ENCODE assay signal across 9 cellular contexts in genomic region chr19:1469936-1470863, GRCh38. TPM values are rescaled to one million over a fixed set of nuclear protein-coding genes. Genes with fewer than 3 reads are reported as not detected.
A peak's percentile ranks its signal among the peaks of the same experiment; 100 is the strongest.
DNase-seq lines count a peak whose midpoint lies in the region; ATAC-seq, FAIRE-seq and TF ChIP-seq lines count a peak whose summit lies in the region.
"Had no signal": no experiment of that assay in that cellular context is flagged by ENCODE, and none has a peak within 500 bp of the region (broad histone marks: within the 10 kb centered on the region; RNA-seq: fewer than 3 reads in every experiment).

No MANE protein-coding gene starts in this region.

- no peaks in the 10 kb centered on the region for H3K9me3 Mint-ChIP-seq in T-helper 1 cell treated with Interleukin-12 subunit alpha and Interleukin-12 subunit beta and Interleukin-4 antibody, amounts not matched to agents 30 μg/mL and 1 μg/mL, for 36 hours

- H3K36me3 ChIP-seq in K562 (ENCODE audit: control insufficient read depth, insufficient read depth, low read length), result peaks cover 11% of the 10 kb centered on the region; the same call in 1 of the 3 replicates
- H3K36me3 ChIP-seq: adrenal gland had no signal

- intact Hi-C loops in K562 (cut with micrococcal nuclease), result no loop called here
- intact Hi-C loops in left colon (cut with DNase I, micrococcal nuclease), result no loop called here

- WGBS in K562 (ENCODE audit: insufficient coverage, low coverage, missing lambda C conversion rate), result 46% methylated on average over 25 of the region's 90 CpGs

- DNase-seq in DMS53 (lab: John Stamatoyannopoulos, UW) (peak; percentile 43), DMS53 treated with DMSO at 0.1 percent for 48 hours (lab: John Stamatoyannopoulos, UW; ENCODE audit: unreplicated experiment) (no peak), K562 (ENCODE audit: extremely low read depth in 1 of 4, low spot score in 3 of 4) (peak; percentile 64 to 80 (median 76)), left colon (peak; percentile 21 to 71), NCI-H226 (no peak), erythroblast (lab: John Stamatoyannopoulos, UW) (no peak)
- DNase-seq in stimulated activated CD4-positive, alpha-beta T cell treated with anti-CD3 and anti-CD28 coated beads, TNF-alpha, amount 100 ng/mL, for 48 hours (ENCODE audit: low read depth in 3 of 3), result peak in 2 of 3 donors; percentile 43 to 60

- peak; percentile 11 for FAIRE-seq in K562 (lab: Jason Lieb, UNC)

- H3K9me3 ChIP-seq in K562 (replicated peaks; ENCODE audit: control insufficient read depth, insufficient read depth, low read depth, low read length), result no peaks in the 10 kb centered on the region
- H3K9me3 ChIP-seq: adrenal gland had no signal

- no peak overlapping the region; a peak in 1 of 4 replicates for H3K9ac ChIP-seq in K562 (ENCODE audit: insufficient read depth in 1 of 2, low read depth in 2 of 2, low read length in 2 of 2)

- H2AFZ ChIP-seq in K562 (ENCODE audit: low read depth, low read length), result no peak overlapping the region

- no peak overlapping the region for H3K4me2 ChIP-seq in K562 (ENCODE audit: insufficient read depth, low read length)

- H3K9me1 ChIP-seq in K562 (ENCODE audit: control insufficient read depth, insufficient read depth, low read length), result no peaks in the 10 kb centered on the region

- H3K27ac ChIP-seq in K562 (ENCODE audit: extremely low read depth, low read depth, low read length), result no peak overlapping the region

- TF ChIP-seq POLR2A in K562 (conservative IDR thresholded peaks at IDR 0.05) (no peak), erythroblast (IDR thresholded peaks at IDR 0.05; ENCODE audit: low read length) (no peak)

- H3K4me3 Mint-ChIP-seq in T-helper 1 cell treated with Interleukin-12 subunit alpha and Interleukin-12 subunit beta and Interleukin-4 antibody, amounts not matched to agents 30 μg/mL and 1 μg/mL, for 36 hours, result peak overlapping the region; percentile 67

- ATAC-seq in K562 (peak; percentile 76), left colon (peak; percentile 54)

- peaks cover 2% of the 10 kb centered on the region for H3K36me3 Mint-ChIP-seq in T-helper 1 cell treated with Interleukin-12 subunit alpha and Interleukin-12 subunit beta and Interleukin-4 antibody, amounts not matched to agents 30 μg/mL and 1 μg/mL, for 36 hours (ENCODE audit: low read depth)

- H3K4me1 Mint-ChIP-seq in T-helper 1 cell treated with Interleukin-12 subunit alpha and Interleukin-12 subunit beta and Interleukin-4 antibody, amounts not matched to agents 30 μg/mL and 1 μg/mL, for 36 hours (ENCODE audit: low read depth), result peaks cover 2% of the 10 kb centered on the region

- no TSS peak for BruUV-seq in K562 (replicated peaks; lab: Mats Ljungman, UMichigan)

- POLR2A ChIA-PET in K562 (lab: Yijun Ruan, JAX), result interaction anchor here (0.6 to 1.2 kb wide), 2 partner anchors 11 to 50 kb away, joined by 3 to 7 read pairs; no protein-coding TSS in a partner anchor

- H3K4me3 ChIP-seq in K562, result no peak overlapping the region

- H4K20me1 ChIP-seq in K562 (replicated peaks; ENCODE audit: control insufficient read depth, insufficient read depth, low read length), result peaks cover 14% of the 10 kb centered on the region

- in situ Hi-C loops in K562 (cut with MboI), result no loop called here

- no peak overlapping the region for H3K27ac Mint-ChIP-seq in T-helper 1 cell treated with Interleukin-12 subunit alpha and Interleukin-12 subunit beta and Interleukin-4 antibody, amounts not matched to agents 30 μg/mL and 1 μg/mL, for 36 hours

- peaks cover 26% of the 10 kb centered on the region for H3K79me2 ChIP-seq in K562 (ENCODE audit: control insufficient read depth, insufficient read depth, low read length)

- TF ChIP-seq RAD21 in K562 (CRISPR knock-in tag; conservative IDR thresholded peaks at IDR 0.05 in 1 of 2, IDR thresholded peaks at IDR 0.05 in 1 of 2), result no peak

- CTCF ChIA-PET in K562 (lab: Yijun Ruan, JAX; ENCODE audit: low intra/inter-chr PET ratio), result interaction anchor here (0.6 kb wide), 1 partner anchor 43 kb away, joined by 3 read pairs; no protein-coding TSS in a partner anchor

- H3K4me1 ChIP-seq in K562 (replicated peaks in 1 of 2; ENCODE audit: control insufficient read depth in 2 of 2, insufficient read depth in 2 of 2, low read length in 2 of 2), result peaks cover 6 to 85% of the 10 kb centered on the region in 2 experiments; a peak in 4 of 5 replicates

- peaks cover 8% of the 10 kb centered on the region for H3K27me3 Mint-ChIP-seq in T-helper 1 cell treated with Interleukin-12 subunit alpha and Interleukin-12 subunit beta and Interleukin-4 antibody, amounts not matched to agents 30 μg/mL and 1 μg/mL, for 36 hours (ENCODE audit: low read depth)

- no peaks in the 10 kb centered on the region for H3K27me3 ChIP-seq in K562 (ENCODE audit: control insufficient read depth in 2 of 2, insufficient read depth in 2 of 2, low read length in 2 of 2)

- TF ChIP-seq EP300 in K562 (IDR thresholded peaks at IDR 0.05; ENCODE audit: low read length), result no peak

- TF ChIP-seq CTCF in K562 (IDR thresholded peaks at IDR 0.05 in 2 of 3, conservative IDR thresholded peaks at IDR 0.05 in 1 of 3; ENCODE audit: insufficient read depth in 2 of 3, low read depth in 1 of 3, low read length in 3 of 3), result no peak

RNA-seq across cellular contexts. Expression of gene C19orf25, which starts 8.8 kb away (rescaled TPM):
- 67.3 and 231 TPM in 2 replicates for total RNA-seq in K562 (2011; cell fraction: chromatin; rRNA removed; ENCODE audit: low replicate concordance)
- total RNA-seq in K562 (2011; cell fraction: nucleolus; rRNA removed), result 138 and 165 TPM in 2 replicates
- total RNA-seq in K562 (2011; cell fraction: nucleoplasm; rRNA removed), result 70.2 and 72.2 TPM in 2 replicates
- total RNA-seq in K562 (2014; rRNA removed) (79.4 and 86.1 TPM in 2 replicates), K562 (2014; rRNA removed; fragmentation: Illumina TruSeq; extraction: Trizol) (6.5 and 9.6 TPM in 2 replicates), K562 (2015; rRNA removed; fragmentation: Illumina TruSeq; extraction: Trizol) (40.6 and 42.3 TPM in 2 replicates), K562 (2021) (68.3 and 73.1 TPM in 2 replicates), left colon (10 to 100 TPM; 34.2 to 35.7 TPM)
- polyA plus RNA-seq in K562 (2011; rRNA removed) (25.3 and 27.6 TPM in 2 replicates), K562 (2014; fragmentation: Illumina TruSeq; extraction: Trizol) (36.1 and 45.1 TPM in 2 replicates), K562 (2014; fragmentation: Nextera tagmentation; extraction: Ambion mirVana) (1 to 10 TPM in 1 of 2 experiments, under 1 TPM in 1; 0.79 to 4.5 TPM), K562 (2014; rRNA removed) (96.0 TPM in 2 replicates)
- polyA plus RNA-seq in K562 (2011; cell fraction: cytosol; rRNA removed), result 55.4 and 125 TPM in 2 replicates
- polyA plus RNA-seq in K562 (2011; cell fraction: nucleus; rRNA removed), result 35.5 and 63.8 TPM in 2 replicates
- 46.1 and 46.4 TPM in 2 replicates for polyA plus RNA-seq in K562 (2012)
- 2.2 and 6.5 TPM in 2 replicates for polyA minus RNA-seq in K562 (2011; rRNA and poly(A)+ RNA removed)
- polyA minus RNA-seq in K562 (2011; cell fraction: cytosol; rRNA and poly(A)+ RNA removed), result 21.9 and 26.5 TPM in 2 replicates
- 18.2 and 20.3 TPM in 2 replicates for polyA minus RNA-seq in K562 (2011; cell fraction: nucleus; rRNA and poly(A)+ RNA removed)

RNA-seq across cellular contexts. Expression of gene PCSK4, which starts 19.9 kb away (rescaled TPM):
- 10.1 and 40.2 TPM in 2 replicates for total RNA-seq in K562 (2011; cell fraction: chromatin; rRNA removed; ENCODE audit: low replicate concordance)
- 32.6 and 34.9 TPM in 2 replicates for total RNA-seq in K562 (2011; cell fraction: nucleolus; rRNA removed)
- total RNA-seq in K562 (2011; cell fraction: nucleoplasm; rRNA removed), result 10.8 and 20.5 TPM in 2 replicates
- total RNA-seq in K562 (2014; rRNA removed) (2.2 and 3.4 TPM in 2 replicates), K562 (2014; rRNA removed; fragmentation: Illumina TruSeq; extraction: Trizol) (0.29 TPM in 2 replicates), K562 (2015; rRNA removed; fragmentation: Illumina TruSeq; extraction: Trizol) (1.2 and 1.5 TPM in 2 replicates), K562 (2021) (5.7 and 7.0 TPM in 2 replicates), left colon (1 to 10 TPM; 3.2 to 4.6 TPM)
- polyA plus RNA-seq in K562 (2011; rRNA removed) (2.7 and 5.1 TPM in 2 replicates), K562 (2014; fragmentation: Illumina TruSeq; extraction: Trizol) (0.85 and 2.2 TPM in 2 replicates), K562 (2014; fragmentation: Nextera tagmentation; extraction: Ambion mirVana) (under 1 TPM in 1 of 2 experiments, not detected in 1; 0.01 TPM), K562 (2014; rRNA removed) (4.8 and 9.1 TPM in 2 replicates)
- 2.9 and 4.0 TPM in 2 replicates for polyA plus RNA-seq in K562 (2011; cell fraction: cytosol; rRNA removed)
- polyA plus RNA-seq in K562 (2011; cell fraction: nucleus; rRNA removed), result 56.5 and 86.1 TPM in 2 replicates
- 6.2 and 8.3 TPM in 2 replicates for polyA plus RNA-seq in K562 (2012)
- 0.35 and 0.60 TPM in 2 replicates for polyA minus RNA-seq in K562 (2011; rRNA and poly(A)+ RNA removed)
- polyA minus RNA-seq in K562 (2011; cell fraction: cytosol; rRNA and poly(A)+ RNA removed), result 1.9 and 8.5 TPM in 2 replicates
- 10.0 and 12.4 TPM in 2 replicates for polyA minus RNA-seq in K562 (2011; cell fraction: nucleus; rRNA and poly(A)+ RNA removed)

RNA-seq across cellular contexts. Expression of gene APC2, which starts 20.3 kb away (rescaled TPM):
- total RNA-seq in K562 (2011; cell fraction: chromatin; rRNA removed; ENCODE audit: low replicate concordance), result 0.56 and 1.4 TPM in 2 replicates
- 0.66 and 1.3 TPM in 2 replicates for total RNA-seq in K562 (2011; cell fraction: nucleolus; rRNA removed)
- 0.44 and 0.53 TPM in 2 replicates for total RNA-seq in K562 (2011; cell fraction: nucleoplasm; rRNA removed)
- total RNA-seq in K562 (2014; rRNA removed) (0.05 and 0.08 TPM in 2 replicates), K562 (2014; rRNA removed; fragmentation: Illumina TruSeq; extraction: Trizol) (0.04 TPM in 1 of 2 replicates, not detected in the other), K562 (2015; rRNA removed; fragmentation: Illumina TruSeq; extraction: Trizol) (0.04 TPM in 1 of 2 replicates, not detected in the other), K562 (2021) (0.27 and 0.40 TPM in 2 replicates), left colon (under 1 TPM; 0.18 to 0.56 TPM)
- polyA plus RNA-seq in K562 (2011; rRNA removed) (0.01 and 0.06 TPM in 2 replicates), K562 (2014; fragmentation: Illumina TruSeq; extraction: Trizol) (0.01 TPM in 2 replicates), K562 (2014; fragmentation: Nextera tagmentation; extraction: Ambion mirVana) (not detected), K562 (2014; rRNA removed) (0.04 and 0.09 TPM in 2 replicates)
- polyA plus RNA-seq in K562 (2011; cell fraction: cytosol; rRNA removed), result 0.03 and 0.04 TPM in 2 replicates
- 0.13 and 0.21 TPM in 2 replicates for polyA plus RNA-seq in K562 (2011; cell fraction: nucleus; rRNA removed)
- 0.43 and 0.48 TPM in 2 replicates for polyA plus RNA-seq in K562 (2012)
- 0.06 and 0.07 TPM in 2 replicates for polyA minus RNA-seq in K562 (2011; rRNA and poly(A)+ RNA removed)
- not detected in 2 replicates for polyA minus RNA-seq in K562 (2011; cell fraction: cytosol; rRNA and poly(A)+ RNA removed)
- polyA minus RNA-seq in K562 (2011; cell fraction: nucleus; rRNA and poly(A)+ RNA removed), result 0.27 and 0.33 TPM in 2 replicates

RNA-seq across cellular contexts. Expression of gene REEP6, which starts 20.8 kb away (rescaled TPM):
- 24.8 and 67.6 TPM in 2 replicates for total RNA-seq in K562 (2011; cell fraction: chromatin; rRNA removed; ENCODE audit: low replicate concordance)
- 113 and 120 TPM in 2 replicates for total RNA-seq in K562 (2011; cell fraction: nucleolus; rRNA removed)
- 64.9 and 67.3 TPM in 2 replicates for total RNA-seq in K562 (2011; cell fraction: nucleoplasm; rRNA removed)
- 22.1 and 31.4 TPM in 2 replicates for total RNA-seq in K562 (2014; rRNA removed)
- 5.7 and 7.8 TPM in 2 replicates for total RNA-seq in K562 (2014; rRNA removed; fragmentation: Illumina TruSeq; extraction: Trizol)
- total RNA-seq in K562 (2015; rRNA removed; fragmentation: Illumina TruSeq; extraction: Trizol), result 12.2 and 14.5 TPM in 2 replicates
- total RNA-seq in K562 (2021), result 64.2 and 66.3 TPM in 2 replicates
- polyA plus RNA-seq in K562 (2011; rRNA removed), result 18.4 and 36.3 TPM in 2 replicates
- polyA plus RNA-seq in K562 (2011; cell fraction: cytosol; rRNA removed), result 26.8 and 94.4 TPM in 2 replicates
- 24.1 and 41.5 TPM in 2 replicates for polyA plus RNA-seq in K562 (2011; cell fraction: nucleus; rRNA removed)
- polyA plus RNA-seq in K562 (2012), result 43.3 and 57.4 TPM in 2 replicates
- polyA plus RNA-seq in K562 (2014; fragmentation: Illumina TruSeq; extraction: Trizol), result 12.7 and 36.9 TPM in 2 replicates
- polyA plus RNA-seq in K562 (2014; fragmentation: Nextera tagmentation; extraction: Ambion mirVana), result 1 to 10 TPM; 1.2 to 1.9 TPM
- polyA plus RNA-seq in K562 (2014; rRNA removed), result 31.8 and 34.1 TPM in 2 replicates
- 11.2 and 16.1 TPM in 2 replicates for polyA minus RNA-seq in K562 (2011; rRNA and poly(A)+ RNA removed)
- polyA minus RNA-seq in K562 (2011; cell fraction: cytosol; rRNA and poly(A)+ RNA removed), result 42.9 and 55.0 TPM in 2 replicates
- polyA minus RNA-seq in K562 (2011; cell fraction: nucleus; rRNA and poly(A)+ RNA removed), result 9.6 and 11.7 TPM in 2 replicates
- 1 to 10 TPM; 3.5 to 4.1 TPM for total RNA-seq in left colon

RNA-seq across cellular contexts. Expression of gene RPS15, which starts 32.0 kb away (rescaled TPM):
- 72.0 and 238 TPM in 2 replicates for total RNA-seq in K562 (2011; cell fraction: chromatin; rRNA removed; ENCODE audit: low replicate concordance)
- 545 and 547 TPM in 2 replicates for total RNA-seq in K562 (2011; cell fraction: nucleolus; rRNA removed)
- 383 and 585 TPM in 2 replicates for total RNA-seq in K562 (2011; cell fraction: nucleoplasm; rRNA removed)
- total RNA-seq in K562 (2014; rRNA removed) (2,649 and 2,867 TPM in 2 replicates), K562 (2014; rRNA removed; fragmentation: Illumina TruSeq; extraction: Trizol) (407 and 630 TPM in 2 replicates), K562 (2015; rRNA removed; fragmentation: Illumina TruSeq; extraction: Trizol) (1,267 and 1,272 TPM in 2 replicates), K562 (2021) (2,126 and 2,254 TPM in 2 replicates), left colon (100 to 1,000 TPM; 908 to 922 TPM)
- polyA plus RNA-seq in K562 (2011; rRNA removed) (957 and 1,566 TPM in 2 replicates), K562 (2014; fragmentation: Illumina TruSeq; extraction: Trizol) (912 and 1,907 TPM in 2 replicates), K562 (2014; fragmentation: Nextera tagmentation; extraction: Ambion mirVana) (100 to 1,000 TPM; 605 to 818 TPM), K562 (2014; rRNA removed) (2,791 and 3,285 TPM in 2 replicates)
- polyA plus RNA-seq in K562 (2011; cell fraction: cytosol; rRNA removed), result 3,186 and 4,296 TPM in 2 replicates
- polyA plus RNA-seq in K562 (2011; cell fraction: nucleus; rRNA removed), result 907 and 973 TPM in 2 replicates
- polyA plus RNA-seq in K562 (2012), result 2,701 and 2,899 TPM in 2 replicates
- 202 and 239 TPM in 2 replicates for polyA minus RNA-seq in K562 (2011; rRNA and poly(A)+ RNA removed)
- polyA minus RNA-seq in K562 (2011; cell fraction: cytosol; rRNA and poly(A)+ RNA removed), result 1,242 and 1,610 TPM in 2 replicates
- polyA minus RNA-seq in K562 (2011; cell fraction: nucleus; rRNA and poly(A)+ RNA removed), result 152 and 304 TPM in 2 replicates

Comparison
In these comparisons a context has a peak if more than half of its experiments do, and no peak if none do; other contexts are left out.
1. DNase-seq: peak in DMS53 (single experiment), K562 (4 of 4), left colon (2 of 2) and stimulated activated CD4-positive, alpha-beta T cell treated with anti-CD3 and anti-CD28 coated beads, TNF-alpha, amount 100 ng/mL, for 48 hours (2 of 3); none in DMS53 treated with DMSO at 0.1 percent for 48 hours (single experiment), NCI-H226 (single experiment) and erythroblast (0 of 2).